In the genomic region with DNA sequence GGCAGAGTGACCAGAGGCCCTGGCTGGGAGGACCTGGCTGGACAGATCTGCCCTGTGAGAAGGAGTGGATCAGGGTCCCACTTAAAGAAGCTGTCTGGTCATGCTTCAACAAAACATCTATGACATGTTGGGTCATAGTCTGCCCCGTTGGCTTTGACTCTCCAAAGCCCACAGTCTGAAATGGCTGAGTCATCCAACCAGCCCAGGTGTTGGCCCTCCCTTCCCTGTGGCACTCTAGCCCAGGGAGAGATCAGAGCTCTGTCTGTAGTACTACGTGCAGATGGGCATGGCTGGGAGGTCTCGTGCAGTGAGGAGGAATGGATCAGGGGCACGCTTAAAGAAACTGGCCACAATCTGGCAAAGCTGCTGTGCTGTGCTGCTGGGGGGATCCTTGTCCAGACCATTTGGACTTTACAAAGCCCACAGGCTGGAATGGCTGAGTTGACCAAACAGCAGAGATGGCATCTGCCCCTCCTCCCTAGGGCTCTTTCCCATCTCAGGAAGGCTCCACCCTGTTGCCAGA, we compare ENCODE assay signal across 24 cellular contexts.
"Had no signal": no experiment of that assay in that cellular context is flagged by ENCODE, and none has a peak within 500 bp of the region (broad histone marks: within the 10 kb centered on the region; RNA-seq: fewer than 3 reads in every experiment).

No MANE protein-coding gene starts in this region.

- H3K4me1 ChIP-seq: colonic mucosa, heart left ventricle, spleen, stomach, vagina had no signal

- H3K36me3 ChIP-seq: colonic mucosa, heart left ventricle, ovary, spleen, stomach, thoracic aorta, vagina had no signal

- ATAC-seq: heart left ventricle, mucosa of descending colon, natural killer cell, right cardiac atrium had no signal

- H3K27ac ChIP-seq: colonic mucosa, heart left ventricle, ovary, spleen, stomach, thoracic aorta, vagina had no signal

- DNase-seq: colonic mucosa; dermis blood vessel endothelial cell; erythroblast; heart left ventricle; hippocampal formation; kidney glomerular epithelial cell; mucosa of descending colon; natural killer cell; nucleus accumbens; ovary; right cardiac atrium; spleen; stimulated activated CD4-positive, alpha-beta T cell treated with anti-CD3 and anti-CD28 coated beads, Interleukin-15, amount 100 ng/mL, for 24 hours; stimulated activated CD4-positive, alpha-beta T cell treated with anti-CD3 and anti-CD28 coated beads, Interleukin-1b, Interleukin-23, amount 100 ng/mL, for 48 hours; stimulated activated CD4-positive, alpha-beta T cell treated with anti-CD3 and anti-CD28 coated beads, Interleukin-4, amount 100 ng/mL, for 4 hours; stimulated activated naive CD4-positive, alpha-beta T cell; stomach; substantia nigra had no signal

- H3K27me3 Mint-ChIP-seq: progenitor cell of endocrine pancreas, type B pancreatic cell had no signal

- H3K4me3 Mint-ChIP-seq: natural killer cell, neural crest cell, type B pancreatic cell had no signal

- H3K27me3 ChIP-seq: colonic mucosa, heart left ventricle, ovary, spleen, stomach, vagina had no signal

- H3K4me3 ChIP-seq: colonic mucosa, heart left ventricle, mucosa of descending colon, ovary, spleen, stomach, thoracic aorta, vagina had no signal

- H3K4me1 Mint-ChIP-seq: natural killer cell, neural crest cell had no signal

- FAIRE-seq: frontal cortex had no signal

- H3K9me3 ChIP-seq: colonic mucosa, mucosa of descending colon, ovary, thoracic aorta, vagina had no signal

- H3K27ac Mint-ChIP-seq: natural killer cell, progenitor cell of endocrine pancreas, type B pancreatic cell had no signal
